Comparison of ENCODE assay signal across 1 cellular context in the genomic region with DNA sequence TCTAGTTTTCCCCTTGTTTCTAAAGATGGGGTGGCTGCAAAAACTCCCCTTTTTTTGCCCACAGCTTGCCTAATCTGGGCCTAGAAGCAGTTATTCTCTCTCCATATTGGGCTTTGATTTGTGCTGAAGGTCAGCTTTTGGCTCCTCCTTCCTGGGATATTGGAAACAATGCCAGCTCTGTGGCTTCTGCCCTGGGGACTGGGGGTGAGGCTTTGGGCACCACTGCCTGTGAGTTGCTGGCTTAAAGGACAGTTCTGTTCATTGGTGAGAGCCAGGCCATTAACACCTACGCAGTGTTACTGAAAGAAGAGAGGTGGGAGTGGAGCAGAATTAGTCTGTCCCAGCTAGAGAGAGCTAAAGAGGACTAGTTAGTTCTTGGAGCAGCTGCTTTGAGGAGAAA.
TF ChIP-seq lines count a peak whose summit lies in the region.

No MANE protein-coding gene starts in this region.

TF ChIP-seq in WTC11, 78 proteins besides CTCF, POLR2A, EP300 and RAD21 (continued from another document):
- TF ChIP-seq E2F1 (CRISPR knock-in tag; IDR thresholded peaks at IDR 0.05) (no peak), ZNF138 (CRISPR knock-in tag; conservative IDR thresholded peaks at IDR 0.05) (no peak), ESRRA (CRISPR knock-in tag; IDR thresholded peaks at IDR 0.05; ENCODE audit: borderline replicate concordance) (no peak), ZNF232 (CRISPR knock-in tag; IDR thresholded peaks at IDR 0.05) (no peak), SMAD4 (CRISPR knock-in tag; IDR thresholded peaks at IDR 0.05) (no peak), ZNF219 (CRISPR knock-in tag; IDR thresholded peaks at IDR 0.05; ENCODE audit: borderline replicate concordance) (no peak), ZNF121 (CRISPR knock-in tag; IDR thresholded peaks at IDR 0.05) (no peak), CREM (CRISPR knock-in tag; IDR thresholded peaks at IDR 0.05) (no peak), ZNF425 (CRISPR knock-in tag; conservative IDR thresholded peaks at IDR 0.05) (no peak)
- TF ChIP-seq, protein P1, sequence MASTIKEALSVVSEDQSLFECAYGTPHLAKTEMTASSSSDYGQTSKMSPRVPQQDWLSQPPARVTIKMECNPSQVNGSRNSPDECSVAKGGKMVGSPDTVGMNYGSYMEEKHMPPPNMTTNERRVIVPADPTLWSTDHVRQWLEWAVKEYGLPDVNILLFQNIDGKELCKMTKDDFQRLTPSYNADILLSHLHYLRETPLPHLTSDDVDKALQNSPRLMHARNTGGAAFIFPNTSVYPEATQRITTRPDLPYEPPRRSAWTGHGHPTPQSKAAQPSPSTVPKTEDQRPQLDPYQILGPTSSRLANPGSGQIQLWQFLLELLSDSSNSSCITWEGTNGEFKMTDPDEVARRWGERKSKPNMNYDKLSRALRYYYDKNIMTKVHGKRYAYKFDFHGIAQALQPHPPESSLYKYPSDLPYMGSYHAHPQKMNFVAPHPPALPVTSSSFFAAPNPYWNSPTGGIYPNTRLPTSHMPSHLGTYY (CRISPR knock-in tag; IDR thresholded peaks at IDR 0.05): no peak
- TF ChIP-seq, protein P2, sequence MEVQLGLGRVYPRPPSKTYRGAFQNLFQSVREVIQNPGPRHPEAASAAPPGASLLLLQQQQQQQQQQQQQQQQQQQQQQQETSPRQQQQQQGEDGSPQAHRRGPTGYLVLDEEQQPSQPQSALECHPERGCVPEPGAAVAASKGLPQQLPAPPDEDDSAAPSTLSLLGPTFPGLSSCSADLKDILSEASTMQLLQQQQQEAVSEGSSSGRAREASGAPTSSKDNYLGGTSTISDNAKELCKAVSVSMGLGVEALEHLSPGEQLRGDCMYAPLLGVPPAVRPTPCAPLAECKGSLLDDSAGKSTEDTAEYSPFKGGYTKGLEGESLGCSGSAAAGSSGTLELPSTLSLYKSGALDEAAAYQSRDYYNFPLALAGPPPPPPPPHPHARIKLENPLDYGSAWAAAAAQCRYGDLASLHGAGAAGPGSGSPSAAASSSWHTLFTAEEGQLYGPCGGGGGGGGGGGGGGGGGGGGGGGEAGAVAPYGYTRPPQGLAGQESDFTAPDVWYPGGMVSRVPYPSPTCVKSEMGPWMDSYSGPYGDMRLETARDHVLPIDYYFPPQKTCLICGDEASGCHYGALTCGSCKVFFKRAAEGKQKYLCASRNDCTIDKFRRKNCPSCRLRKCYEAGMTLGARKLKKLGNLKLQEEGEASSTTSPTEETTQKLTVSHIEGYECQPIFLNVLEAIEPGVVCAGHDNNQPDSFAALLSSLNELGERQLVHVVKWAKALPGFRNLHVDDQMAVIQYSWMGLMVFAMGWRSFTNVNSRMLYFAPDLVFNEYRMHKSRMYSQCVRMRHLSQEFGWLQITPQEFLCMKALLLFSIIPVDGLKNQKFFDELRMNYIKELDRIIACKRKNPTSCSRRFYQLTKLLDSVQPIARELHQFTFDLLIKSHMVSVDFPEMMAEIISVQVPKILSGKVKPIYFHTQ (CRISPR knock-in tag; IDR thresholded peaks at IDR 0.05): no peak
- TF ChIP-seq, protein P3, sequence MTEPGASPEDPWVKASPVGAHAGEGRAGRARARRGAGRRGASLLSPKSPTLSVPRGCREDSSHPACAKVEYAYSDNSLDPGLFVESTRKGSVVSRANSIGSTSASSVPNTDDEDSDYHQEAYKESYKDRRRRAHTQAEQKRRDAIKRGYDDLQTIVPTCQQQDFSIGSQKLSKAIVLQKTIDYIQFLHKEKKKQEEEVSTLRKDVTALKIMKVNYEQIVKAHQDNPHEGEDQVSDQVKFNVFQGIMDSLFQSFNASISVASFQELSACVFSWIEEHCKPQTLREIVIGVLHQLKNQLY (CRISPR knock-in tag; IDR thresholded peaks at IDR 0.05): no peak
